32 cellular contexts compared by ENCODE assay signal in the genomic region with DNA sequence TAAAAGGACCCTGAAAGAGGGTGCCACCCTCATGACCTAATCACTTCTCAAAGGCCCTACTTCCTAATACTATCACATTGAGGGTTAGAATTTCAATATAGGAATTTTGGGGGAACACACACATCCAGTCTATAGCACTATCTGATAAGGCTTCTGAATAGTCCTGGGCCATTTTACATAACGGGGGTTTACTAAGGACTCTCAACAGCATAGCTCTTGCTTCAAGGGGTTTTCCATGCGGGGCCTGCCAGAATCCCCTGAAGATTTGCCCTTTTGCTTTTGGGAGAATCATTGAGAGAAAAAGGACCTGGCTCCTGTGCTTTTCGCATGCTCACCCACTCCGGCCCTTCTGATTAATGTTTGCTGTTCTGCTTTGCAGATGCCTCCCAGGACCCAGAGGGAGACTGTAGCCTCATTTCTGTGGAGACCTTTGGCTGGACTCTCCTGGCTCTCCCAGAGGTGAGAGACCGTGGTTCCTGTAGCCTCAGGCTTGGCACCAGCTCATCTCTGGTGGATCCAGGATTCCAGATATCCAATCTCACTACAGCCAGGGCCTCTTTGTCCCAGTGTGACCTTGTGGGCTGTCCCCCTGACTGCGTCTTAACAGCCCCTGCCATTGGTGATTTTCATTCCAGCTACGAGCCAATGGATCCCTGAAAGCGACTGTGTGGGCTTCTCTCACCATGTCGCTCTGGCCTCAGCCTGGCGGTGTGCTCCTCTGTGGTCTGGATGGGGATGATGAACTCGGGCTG.
A peak's percentile ranks its signal among the peaks of the same experiment; 100 is the strongest.
DNase-seq lines count a peak whose midpoint lies in the region; ATAC-seq and TF ChIP-seq lines count a peak whose summit lies in the region.
"Had no signal": no experiment of that assay in that cellular context is flagged by ENCODE, and none has a peak within 500 bp of the region (broad histone marks: within the 10 kb centered on the region; RNA-seq: fewer than 3 reads in every experiment).

No MANE protein-coding gene starts in this region.

- DNase-seq in esophagus muscularis mucosa (ENCODE audit: extremely low spot score) (no peak), mesenchymal stem cell (no peak), T-helper 9 cell (no peak), type B pancreatic cell (ENCODE audit: extremely low spot score, unreplicated experiment) (no peak)
- DNase-seq in stimulated activated naive B cell treated with anti-CD40 and anti-IgM and Interleukin-4, amounts not matched to agents 10 μg/mL and 1 μg/mL and 100 μg/mL, for 72 hours, result no peak
- no peak for DNase-seq in activated CD4-positive, alpha-beta T cell treated with anti-CD3 and anti-CD28 coated beads, Interleukin-2, amount 10 ng/mL, durations not matched to agents 24 days and 14 days
- DNase-seq: activated CD4-positive, alpha-beta memory T cell treated with anti-CD3 and anti-CD28 coated beads for 36 hours; activated CD8-positive, alpha-beta memory T cell treated with anti-CD3 and anti-CD28 coated beads, Interleukin-2, amount 50 U/mL, for 48 hours; activated naive CD4-positive, alpha-beta T cell treated with anti-CD3 and anti-CD28 coated beads, Interleukin-2, amount 10 ng/mL, durations not matched to agents 7 days and 5 days; anterior cingulate cortex; Caco-2; cortex of kidney; DND-41; effector memory CD8-positive, alpha-beta T cell; erythroblast; KG1; MM.1S; NCI-H2081; NCI-H226; stimulated activated CD4-positive, alpha-beta T cell treated with anti-CD3 and anti-CD28 coated beads, Interleukin-1b, Interleukin-23, amount 100 ng/mL, for 48 hours; substantia nigra; upper lobe of right lung had no signal

- H4K8ac ChIP-seq in mesenchymal stem cell (ENCODE audit: low read length), result no peak overlapping the region

- peaks cover 0 to 7% (median 1%) of the 10 kb centered on the region in 4 donors for H3K36me3 ChIP-seq in esophagus muscularis mucosa
- peaks cover 10 to 62% of the 10 kb centered on the region in 2 experiments for H3K36me3 ChIP-seq in mesenchymal stem cell (ENCODE audit: control insufficient read depth in 1 of 2, insufficient read depth in 2 of 2, low read depth in 1 of 2, low read length in 2 of 2)
- H3K36me3 ChIP-seq: BLaER1 treated with 17β-estradiol and CSF1 and Interleukin-3, amounts not matched to agents 10 nM and 100 nM; cardiac muscle cell; HAP-1; prostate gland; upper lobe of right lung had no signal

- H3K4me3 ChIP-seq in esophagus muscularis mucosa (no peak overlapping the region), mesenchymal stem cell (ENCODE audit: insufficient read depth in 1 of 2, low read depth in 1 of 2, low read length in 2 of 2) (peak overlapping the region in 1 of 2 experiments; percentile 34)
- H3K4me3 ChIP-seq: BLaER1 treated with 17β-estradiol and CSF1 and Interleukin-3, amounts not matched to agents 10 nM and 100 nM; cardiac muscle cell; HAP-1; prostate gland; SJSA1; smooth muscle cell; upper lobe of right lung had no signal

- H3K4ac ChIP-seq in mesenchymal stem cell (ENCODE audit: low read depth in 1 of 2, low read length in 2 of 2), result no peak overlapping the region

- no peak overlapping the region for H4K91ac ChIP-seq in mesenchymal stem cell (ENCODE audit: low read length)

- H2BK12ac ChIP-seq in mesenchymal stem cell (ENCODE audit: low read length in 2 of 2), result no peak overlapping the region

- WGBS in esophagus muscularis mucosa, result 80% methylated on average over 9 of the region's 11 CpGs
- 97% methylated on average over 11 of the region's 11 CpGs for WGBS in mesenchymal stem cell

- no peak overlapping the region for H2AFZ ChIP-seq in mesenchymal stem cell (ENCODE audit: low read depth, low read length)

- H3K4me3 Mint-ChIP-seq in stimulated activated naive B cell treated with anti-CD40 and anti-IgM and Interleukin-4, amounts not matched to agents 10 μg/mL and 1 μg/mL and 100 μg/mL, for 72 hours, result no peak overlapping the region
- no peak overlapping the region for H3K4me3 Mint-ChIP-seq in activated CD4-positive, alpha-beta T cell treated with anti-CD3 and anti-CD28 coated beads, Interleukin-2, amount 10 ng/mL, durations not matched to agents 24 days and 14 days
- H3K4me3 Mint-ChIP-seq in type B pancreatic cell, result no peak overlapping the region
- H3K4me3 Mint-ChIP-seq: activated CD4-positive, alpha-beta memory T cell treated with anti-CD3 and anti-CD28 coated beads for 36 hours; activated naive CD4-positive, alpha-beta T cell treated with anti-CD3 and anti-CD28 coated beads, Interleukin-2, amount 10 ng/mL, durations not matched to agents 7 days and 5 days; effector memory CD8-positive, alpha-beta T cell; memory B cell had no signal

- peaks cover 5 to 7% of the 10 kb centered on the region in 2 donors for H3K27me3 Mint-ChIP-seq in stimulated activated naive B cell treated with anti-CD40 and anti-IgM and Interleukin-4, amounts not matched to agents 10 μg/mL and 1 μg/mL and 100 μg/mL, for 72 hours
- H3K27me3 Mint-ChIP-seq in activated CD4-positive, alpha-beta T cell treated with anti-CD3 and anti-CD28 coated beads, Interleukin-2, amount 10 ng/mL, durations not matched to agents 24 days and 14 days, result no peaks in the 10 kb centered on the region
- H3K27me3 Mint-ChIP-seq in type B pancreatic cell, result no peaks in the 10 kb centered on the region
- H3K27me3 Mint-ChIP-seq: activated CD4-positive, alpha-beta memory T cell treated with anti-CD3 and anti-CD28 coated beads for 36 hours; effector memory CD8-positive, alpha-beta T cell; memory B cell had no signal

- H2AK5ac ChIP-seq in mesenchymal stem cell (ENCODE audit: low read length, severe bottlenecking), result no peak overlapping the region

- H3K4me1 ChIP-seq in esophagus muscularis mucosa (peaks cover 35 to 85% (median 73%) of the 10 kb centered on the region in 4 donors), mesenchymal stem cell (ENCODE audit: control insufficient read depth, insufficient read depth, low read depth, low read length) (peaks cover 2% of the 10 kb centered on the region)
- H3K4me1 ChIP-seq: BLaER1 treated with 17β-estradiol and CSF1 and Interleukin-3, amounts not matched to agents 10 nM and 100 nM; Caco-2; HAP-1; prostate gland had no signal

- H3K27ac ChIP-seq in esophagus muscularis mucosa (replicated peaks in 1 of 4) (peak overlapping the region in 3 of 4 donors; percentile 7 to 32 (median 17)), mesenchymal stem cell (ENCODE audit: low read length, poor library complexity, severe bottlenecking) (no peak overlapping the region)
- H3K27ac ChIP-seq: BLaER1 treated with 17β-estradiol and CSF1 and Interleukin-3, amounts not matched to agents 10 nM and 100 nM; cardiac muscle cell; prostate gland; SJSA1; upper lobe of right lung had no signal

- no peak overlapping the region for H2BK120ac ChIP-seq in mesenchymal stem cell (ENCODE audit: low read depth, low read length)

- H3K79me1 ChIP-seq in mesenchymal stem cell (replicated peaks; ENCODE audit: low read length, poor library complexity, severe bottlenecking), result peaks cover 31% of the 10 kb centered on the region

- H3K9me3 ChIP-seq in esophagus muscularis mucosa (no peaks in the 10 kb centered on the region), mesenchymal stem cell (ENCODE audit: control insufficient read depth, low read length) (no peaks in the 10 kb centered on the region)
- H3K9me3 ChIP-seq: BLaER1 treated with 17β-estradiol and CSF1 and Interleukin-3, amounts not matched to agents 10 nM and 100 nM; Caco-2; HAP-1; prostate gland; SJSA1; upper lobe of right lung had no signal

- H3K9me3 Mint-ChIP-seq in stimulated activated naive B cell treated with anti-CD40 and anti-IgM and Interleukin-4, amounts not matched to agents 10 μg/mL and 1 μg/mL and 100 μg/mL, for 72 hours, result no peaks in the 10 kb centered on the region
- no peaks in the 10 kb centered on the region for H3K9me3 Mint-ChIP-seq in activated CD4-positive, alpha-beta T cell treated with anti-CD3 and anti-CD28 coated beads, Interleukin-2, amount 10 ng/mL, durations not matched to agents 24 days and 14 days
- H3K9me3 Mint-ChIP-seq in type B pancreatic cell, result no peaks in the 10 kb centered on the region
- H3K9me3 Mint-ChIP-seq: activated CD4-positive, alpha-beta memory T cell treated with anti-CD3 and anti-CD28 coated beads for 36 hours; activated naive CD4-positive, alpha-beta T cell treated with anti-CD3 and anti-CD28 coated beads, Interleukin-2, amount 10 ng/mL, durations not matched to agents 7 days and 5 days; effector memory CD8-positive, alpha-beta T cell; memory B cell had no signal

- no peak overlapping the region for H3K18ac ChIP-seq in mesenchymal stem cell (ENCODE audit: low read depth in 1 of 2, low read length in 2 of 2)

- TF ChIP-seq POLR2A in esophagus muscularis mucosa (IDR thresholded peaks at IDR 0.05; ENCODE audit: low read depth), result no peak

- no peak overlapping the region for H2BK15ac ChIP-seq in mesenchymal stem cell (ENCODE audit: low read depth, poor library complexity, severe bottlenecking)

- H3K4me2 ChIP-seq in mesenchymal stem cell (ENCODE audit: low read length, poor library complexity, severe bottlenecking), result no peak overlapping the region
- H3K4me2 ChIP-seq: BLaER1 treated with 17β-estradiol and CSF1 and Interleukin-3, amounts not matched to agents 10 nM and 100 nM; smooth muscle cell had no signal

- H3K4me1 Mint-ChIP-seq in stimulated activated naive B cell treated with anti-CD40 and anti-IgM and Interleukin-4, amounts not matched to agents 10 μg/mL and 1 μg/mL and 100 μg/mL, for 72 hours, result no peaks in the 10 kb centered on the region
- H3K4me1 Mint-ChIP-seq in activated CD4-positive, alpha-beta T cell treated with anti-CD3 and anti-CD28 coated beads, Interleukin-2, amount 10 ng/mL, durations not matched to agents 24 days and 14 days, result no peaks in the 10 kb centered on the region
- H3K4me1 Mint-ChIP-seq in type B pancreatic cell (ENCODE audit: unreplicated experiment), result peaks cover 11% of the 10 kb centered on the region
- H3K4me1 Mint-ChIP-seq: activated naive CD4-positive, alpha-beta T cell treated with anti-CD3 and anti-CD28 coated beads, Interleukin-2, amount 10 ng/mL, durations not matched to agents 7 days and 5 days; memory B cell had no signal

- intact Hi-C loops in esophagus muscularis mucosa (cut with DNase I), result no loop called here
- intact Hi-C loops in activated CD4-positive, alpha-beta T cell treated with anti-CD3 and anti-CD28 coated beads, Interleukin-2, amount 10 ng/mL, durations not matched to agents 24 days and 14 days (cut with micrococcal nuclease), result no loop called here

- H3K23ac ChIP-seq in mesenchymal stem cell (ENCODE audit: low read length in 2 of 2), result no peak overlapping the region

- H3K27me3 ChIP-seq in esophagus muscularis mucosa, result no peaks in the 10 kb centered on the region
- H3K27me3 ChIP-seq in mesenchymal stem cell (ENCODE audit: control insufficient read depth in 1 of 2, insufficient read depth in 1 of 2, low read length in 2 of 2), result no peaks in the 10 kb centered on the region
- H3K27me3 ChIP-seq: BLaER1 treated with 17β-estradiol and CSF1 and Interleukin-3, amounts not matched to agents 10 nM and 100 nM; cardiac muscle cell; SJSA1; upper lobe of right lung had no signal

- H3K9ac ChIP-seq in mesenchymal stem cell (ENCODE audit: low read length), result peak overlapping the region; percentile 48
- H3K9ac ChIP-seq: BLaER1 treated with 17β-estradiol and CSF1 and Interleukin-3, amounts not matched to agents 10 nM and 100 nM had no signal

- ATAC-seq in GM21717 (IDR thresholded peaks at IDR 0.05; ENCODE audit: unreplicated experiment), result peak; percentile 45
- peak; percentile 48 to 57 for ATAC-seq in stimulated activated naive B cell treated with anti-CD40 and anti-IgM and Interleukin-4, amounts not matched to agents 10 μg/mL and 1 μg/mL and 100 μg/mL, for 72 hours (replicated peaks)
- ATAC-seq in GM21381 (IDR thresholded peaks at IDR 0.05; ENCODE audit: unreplicated experiment), result no peak
- ATAC-seq: activated CD4-positive, CD25-positive, alpha-beta regulatory T cell treated with anti-CD3 and anti-CD28 coated beads, Interleukin-2, amount 50 U/mL, for 24 hours; effector memory CD8-positive, alpha-beta T cell; upper lobe of right lung had no signal

- H3K14ac ChIP-seq in mesenchymal stem cell (ENCODE audit: low read length in 2 of 2), result no peak overlapping the region

- TF ChIP-seq CTCF in esophagus muscularis mucosa (IDR thresholded peaks at IDR 0.05), result no peak
- no peak for TF ChIP-seq CTCF in type B pancreatic cell (conservative IDR thresholded peaks at IDR 0.05)

- no peak for TF ChIP-seq EP300 in esophagus muscularis mucosa (IDR thresholded peaks at IDR 0.05)

- H2BK5ac ChIP-seq in mesenchymal stem cell (ENCODE audit: low read depth, low read length, poor library complexity, severe bottlenecking), result no peak overlapping the region

- H3K27ac Mint-ChIP-seq in stimulated activated naive B cell treated with anti-CD40 and anti-IgM and Interleukin-4, amounts not matched to agents 10 μg/mL and 1 μg/mL and 100 μg/mL, for 72 hours, result no peak overlapping the region
- H3K27ac Mint-ChIP-seq in activated CD4-positive, alpha-beta T cell treated with anti-CD3 and anti-CD28 coated beads, Interleukin-2, amount 10 ng/mL, durations not matched to agents 24 days and 14 days, result no peak overlapping the region
- no peak overlapping the region for H3K27ac Mint-ChIP-seq in type B pancreatic cell
- H3K27ac Mint-ChIP-seq: activated CD4-positive, alpha-beta memory T cell treated with anti-CD3 and anti-CD28 coated beads for 36 hours; activated naive CD4-positive, alpha-beta T cell treated with anti-CD3 and anti-CD28 coated beads, Interleukin-2, amount 10 ng/mL, durations not matched to agents 7 days and 5 days; effector memory CD8-positive, alpha-beta T cell; memory B cell had no signal

- no peaks in the 10 kb centered on the region for H3K36me3 Mint-ChIP-seq in stimulated activated naive B cell treated with anti-CD40 and anti-IgM and Interleukin-4, amounts not matched to agents 10 μg/mL and 1 μg/mL and 100 μg/mL, for 72 hours
- no peaks in the 10 kb centered on the region for H3K36me3 Mint-ChIP-seq in activated CD4-positive, alpha-beta T cell treated with anti-CD3 and anti-CD28 coated beads, Interleukin-2, amount 10 ng/mL, durations not matched to agents 24 days and 14 days (ENCODE audit: low read depth)
- H3K36me3 Mint-ChIP-seq in type B pancreatic cell, result peaks cover 10% of the 10 kb centered on the region
- H3K36me3 Mint-ChIP-seq: activated CD4-positive, alpha-beta memory T cell treated with anti-CD3 and anti-CD28 coated beads for 36 hours; activated naive CD4-positive, alpha-beta T cell treated with anti-CD3 and anti-CD28 coated beads, Interleukin-2, amount 10 ng/mL, durations not matched to agents 7 days and 5 days; memory B cell had no signal
